8 cellular contexts compared by ENCODE assay signal in the genomic region with DNA sequence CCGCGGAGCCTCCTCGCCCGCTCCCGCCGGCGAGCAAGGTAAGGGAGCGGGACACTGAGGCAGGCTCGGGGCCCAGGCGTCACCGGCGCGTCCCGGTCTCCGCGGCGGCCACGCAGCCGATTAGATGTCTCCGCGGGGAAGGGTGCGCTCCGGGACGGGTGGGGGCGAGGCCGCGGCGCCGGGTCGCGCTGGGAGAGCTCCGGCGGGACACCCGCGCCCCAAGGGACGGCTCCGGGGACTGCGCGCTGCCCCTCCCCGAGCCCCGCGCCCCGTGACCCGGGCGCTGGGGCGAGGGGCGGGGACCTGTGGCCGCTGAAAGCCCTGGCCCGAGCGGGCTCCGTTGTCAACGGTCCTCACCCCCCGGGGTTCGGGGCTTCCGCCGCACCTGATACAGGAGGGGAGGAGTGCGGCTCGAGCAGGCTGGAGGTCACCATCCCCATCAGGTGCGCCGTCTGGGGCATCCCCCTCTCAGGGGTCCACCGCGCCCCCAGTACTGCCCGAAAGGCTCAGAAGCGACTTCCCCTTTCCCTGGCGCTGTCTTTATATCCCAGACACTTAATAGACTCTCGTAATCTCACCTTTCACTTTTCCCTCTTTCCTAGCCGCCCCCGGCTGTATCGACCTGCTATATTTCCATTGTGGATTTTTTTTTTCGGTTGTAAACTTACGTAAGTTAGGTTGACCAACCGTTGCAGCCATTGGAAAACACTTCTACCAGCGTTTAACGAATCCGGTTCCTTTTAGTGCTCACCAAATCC. TPM values are rescaled to one million over a fixed set of nuclear protein-coding genes. Genes with fewer than 3 reads are reported as not detected.
DNase-seq lines count a peak whose midpoint lies in the region; ATAC-seq, FAIRE-seq and TF ChIP-seq lines count a peak whose summit lies in the region.

No MANE protein-coding gene starts in this region.

- 1 to 2% (median 1%) methylated on average over 61 to 75 of the region's 75 CpGs for WGBS in small intestine, 3 donors

- no peak for FAIRE-seq in small intestine (lab: Jason Lieb, UNC)

- H3K27ac Mint-ChIP-seq in T-helper 1 cell treated with Interleukin-12 subunit alpha and Interleukin-12 subunit beta and Interleukin-4 antibody, amounts not matched to agents 30 μg/mL and 1 μg/mL, for 36 hours = peak overlapping the region; percentile 85

- no peak; the same call in 1 of the 2 replicates for TF ChIP-seq CTCF in C4-2B (conservative IDR thresholded peaks at IDR 0.05)

- H3K9me3 ChIP-seq in iPS-18a (ENCODE audit: control insufficient read depth, low read depth, low read length) (no peaks in the 10 kb centered on the region), small intestine (ENCODE audit: control insufficient read depth, low read depth) (no peaks in the 10 kb centered on the region)

- no peaks in the 10 kb centered on the region for H3K9me3 Mint-ChIP-seq in T-helper 1 cell treated with Interleukin-12 subunit alpha and Interleukin-12 subunit beta and Interleukin-4 antibody, amounts not matched to agents 30 μg/mL and 1 μg/mL, for 36 hours

- DNase-seq in astrocyte of the hippocampus (ENCODE audit: low read depth, low spot score) (peak; percentile 64), small intestine (peak; percentile 43), NCI-H1694 treated with DMSO at 0.1 percent for 48 hours (lab: John Stamatoyannopoulos, UW) (no peak)

- H3K36me3 Mint-ChIP-seq in T-helper 1 cell treated with Interleukin-12 subunit alpha and Interleukin-12 subunit beta and Interleukin-4 antibody, amounts not matched to agents 30 μg/mL and 1 μg/mL, for 36 hours (ENCODE audit: low read depth) = peaks cover 19% of the 10 kb centered on the region

- H3K27ac ChIP-seq in C4-2B (peak overlapping the region; percentile 88), iPS-18a (ENCODE audit: low read length) (no peak overlapping the region), small intestine (ENCODE audit: low read depth in 1 of 2, low read length in 1 of 2) (peak overlapping the region; percentile 85 to 96)

- H3K9ac ChIP-seq in iPS-18a (ENCODE audit: low read length) = peak overlapping the region; percentile 63

- peak overlapping the region; percentile 90 for H3K4me3 Mint-ChIP-seq in T-helper 1 cell treated with Interleukin-12 subunit alpha and Interleukin-12 subunit beta and Interleukin-4 antibody, amounts not matched to agents 30 μg/mL and 1 μg/mL, for 36 hours

- peaks cover 20% of the 10 kb centered on the region for H3K27me3 Mint-ChIP-seq in T-helper 1 cell treated with Interleukin-12 subunit alpha and Interleukin-12 subunit beta and Interleukin-4 antibody, amounts not matched to agents 30 μg/mL and 1 μg/mL, for 36 hours (ENCODE audit: low read depth)

- peak; percentile 39 for ATAC-seq in GM19395 (IDR thresholded peaks at IDR 0.05; ENCODE audit: unreplicated experiment)
- peak; percentile 30 for ATAC-seq in HG03457 (IDR thresholded peaks at IDR 0.05; ENCODE audit: unreplicated experiment)

- H3K4me3 ChIP-seq in iPS-18a (ENCODE audit: low read length) = peak overlapping the region; percentile 84
- H3K4me3 ChIP-seq in small intestine (ENCODE audit: low read depth in 1 of 2, low read length in 2 of 2) = peak overlapping the region; percentile 81 to 87

- H3K36me3 ChIP-seq in iPS-18a (ENCODE audit: control insufficient read depth, low read depth, low read length) (peaks cover 35% of the 10 kb centered on the region), small intestine (ENCODE audit: control insufficient read depth in 2 of 2, insufficient read depth in 2 of 2, low read length in 2 of 2) (peaks cover 0 to 4% of the 10 kb centered on the region in 2 donors)

- H3K27me3 ChIP-seq in iPS-18a (ENCODE audit: control insufficient read depth, insufficient read depth, low read length) = peaks cover 10% of the 10 kb centered on the region
- H3K27me3 ChIP-seq in small intestine (ENCODE audit: control insufficient read depth in 2 of 2, insufficient read depth in 2 of 2, low read length in 2 of 2) = no peaks in the 10 kb centered on the region

- peaks cover 8% of the 10 kb centered on the region for H3K4me1 ChIP-seq in iPS-18a (ENCODE audit: control insufficient read depth, low read depth, low read length)
- H3K4me1 ChIP-seq in small intestine (ENCODE audit: control insufficient read depth in 2 of 2, insufficient read depth in 1 of 2, low read depth in 1 of 2, low read length in 1 of 2) = peaks cover 2 to 10% of the 10 kb centered on the region in 2 donors

- peaks cover 24% of the 10 kb centered on the region for H3K4me1 Mint-ChIP-seq in T-helper 1 cell treated with Interleukin-12 subunit alpha and Interleukin-12 subunit beta and Interleukin-4 antibody, amounts not matched to agents 30 μg/mL and 1 μg/mL, for 36 hours (ENCODE audit: low read depth)

RNA-seq across cellular contexts. Expression of gene PPFIA1, which starts 0.6 kb away (rescaled TPM):
- 10 to 100 TPM; 17.8 to 27.3 (median 23.2) TPM for polyA plus RNA-seq in small intestine
